Comparison of ENCODE assay signal across 31 cellular contexts in genomic region chr7:99669782-99670181, GRCh38. TPM values are rescaled to one million over a fixed set of nuclear protein-coding genes. Genes with fewer than 3 reads are reported as not detected.
"Had no signal": no experiment of that assay in that cellular context is flagged by ENCODE, and none has a peak within 500 bp of the region (broad histone marks: within the 10 kb centered on the region; RNA-seq: fewer than 3 reads in every experiment).

No MANE protein-coding gene starts in this region.

- H3K27me3 ChIP-seq: Peyer's patch, SJSA1 had no signal

- H3K9me2 ChIP-seq: SK-N-SH had no signal

- H3K4me1 ChIP-seq: SJSA1 had no signal

- H3K36me3 ChIP-seq: SJSA1 had no signal

- H3K4me2 ChIP-seq: SK-N-SH had no signal

- H3K27ac ChIP-seq: Peyer's patch, SJSA1 had no signal

- DNase-seq: activated CD4-positive, alpha-beta T cell treated with anti-CD3 and anti-CD28 coated beads, Interleukin-2, amount 10 ng/mL, durations not matched to agents 24 days and 14 days; activated CD4-positive, alpha-beta T cell treated with anti-CD3 and anti-CD28 coated beads, Interleukin-2, amount 50 U/mL, for 4 hours; activated CD8-positive, alpha-beta T cell treated with anti-CD3 and anti-CD28 coated beads for 36 hours; activated effector memory CD4-positive, alpha-beta T cell treated with anti-CD3 and anti-CD28 coated beads, Interleukin-2, amount 50 U/mL, for 16 hours; activated naive CD4-positive, alpha-beta T cell; activated naive CD4-positive, alpha-beta T cell treated with anti-CD3 and anti-CD28 coated beads, Interleukin-2, amount 50 U/mL, for 16 hours; activated naive CD8-positive, alpha-beta T cell treated with anti-CD3 and anti-CD28 coated beads for 36 hours; activated T-cell treated with anti-CD3 and anti-CD28 coated beads, Interleukin-2, amount 50 U/mL, for 1 hour; activated T-cell treated with anti-CD3 and anti-CD28 coated beads, Interleukin-2, amount 50 U/mL, for 72 hours; amygdala; caudate nucleus; cerebellar nuclear complex; MM.1S; MV-4-11; NCI-H1092; NCI-H146; NCI-H187; NCI-H2029 treated with DMSO at 0.1 percent for 48 hours; NCI-H2107; NCI-H2171; NCI-H510A; NCI-H526; NCI-H748 treated with DMSO at 0.1 percent for 48 hours; NK-92 treated with Interleukin-12 subunit alpha and Interleukin-12 subunit beta, amount 100 ng/mL, for 24 hours; PC-3; Peyer's patch; RPMI8226; SHP77 treated with DMSO at 0.1 percent for 48 hours; SK-N-SH had no signal

- H3K9ac ChIP-seq: SK-N-SH had no signal

- H3K9me3 ChIP-seq: Peyer's patch, SJSA1, SK-N-SH had no signal

- H3K4me3 ChIP-seq: Peyer's patch, SJSA1 had no signal

RNA-seq across cellular contexts. Expression of gene CYP3A5, which starts 10.0 kb away (rescaled TPM):
- total RNA-seq: activated CD4-positive, alpha-beta T cell treated with anti-CD3 and anti-CD28 coated beads, Interleukin-2, amount 10 ng/mL, durations not matched to agents 24 days and 14 days; activated CD8-positive, alpha-beta T cell treated with anti-CD3 and anti-CD28 coated beads for 36 hours; activated naive CD8-positive, alpha-beta T cell treated with anti-CD3 and anti-CD28 coated beads for 36 hours; LHCN-M2; PC-3 had no signal
